In the genomic region with DNA sequence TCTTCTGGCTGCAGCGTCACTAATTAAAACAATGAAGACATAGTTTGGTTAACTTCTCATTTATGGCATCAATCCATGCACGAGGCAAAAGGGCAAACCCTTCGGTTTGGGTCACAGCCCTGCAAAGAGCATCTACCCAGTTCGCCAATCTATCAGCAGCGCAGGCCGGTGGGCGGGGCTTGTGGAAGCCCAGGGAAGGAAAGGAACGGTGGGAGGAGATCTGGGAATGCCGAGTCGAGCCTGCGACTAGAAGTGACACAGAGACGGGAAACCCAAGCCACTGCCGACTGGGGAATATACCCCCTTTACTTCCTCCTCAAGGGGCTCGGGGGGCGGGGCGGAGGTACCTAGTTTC, we compare ENCODE assay signal across 8 cellular contexts. TPM values are rescaled to one million over a fixed set of nuclear protein-coding genes. Genes with fewer than 3 reads are reported as not detected.
DNase-seq lines count a peak whose midpoint lies in the region; ATAC-seq, FAIRE-seq and TF ChIP-seq lines count a peak whose summit lies in the region.

No MANE protein-coding gene starts in this region.

- H3K9ac ChIP-seq in smooth muscle cell (ENCODE audit: low read depth) = peak overlapping the region; percentile 93

- no peaks in the 10 kb centered on the region for H3K9me3 Mint-ChIP-seq in T-helper 1 cell treated with Interleukin-12 subunit alpha and Interleukin-12 subunit beta and Interleukin-4 antibody, amounts not matched to agents 30 μg/mL and 1 μg/mL, for 36 hours

- TF ChIP-seq CTCF in bronchial epithelial cell (IDR thresholded peaks at IDR 0.05; ENCODE audit: insufficient read depth, low read length, severe bottlenecking) (no peak), smooth muscle cell (IDR thresholded peaks at IDR 0.05; ENCODE audit: borderline replicate concordance, insufficient read depth, poor library complexity, severe bottlenecking) (no peak)

- H3K4me3 ChIP-seq in bronchial epithelial cell (ENCODE audit: low read depth, low read length) = peak overlapping the region; percentile 95
- peak overlapping the region; percentile 68 for H3K4me3 ChIP-seq in smooth muscle cell

- DNase-seq in NCI-H1436 (lab: John Stamatoyannopoulos, UW) (peak; percentile 60), NCI-H1436 treated with DMSO at 0.1 percent for 48 hours (lab: John Stamatoyannopoulos, UW) (no peak), NCI-H128 (lab: John Stamatoyannopoulos, UW; ENCODE audit: unreplicated experiment) (peak; percentile 55), bronchial epithelial cell (ENCODE audit: low read depth) (peak; percentile 72), inferior parietal cortex (ENCODE audit: extremely low spot score) (peak; percentile 76), smooth muscle cell (lab: John Stamatoyannopoulos, UW; ENCODE audit: unreplicated experiment) (peak; percentile 58)

- no peaks in the 10 kb centered on the region for H3K79me2 ChIP-seq in smooth muscle cell (ENCODE audit: low read depth)

- no peaks in the 10 kb centered on the region for H3F3A ChIP-seq in smooth muscle cell (ENCODE audit: low read depth)

- under 1% methylated on average over 16 of the region's 16 CpGs for WGBS in smooth muscle cell (ENCODE audit: low lambda C conversion rate)

- peak overlapping the region; percentile 77 for H2AFZ ChIP-seq in smooth muscle cell (ENCODE audit: low read depth)

- H3K27ac ChIP-seq in smooth muscle cell (ENCODE audit: low read depth) = peak overlapping the region; percentile 90

- FAIRE-seq in bronchial epithelial cell (lab: Jason Lieb, UNC) = no peak

- H3K4me3 Mint-ChIP-seq in T-helper 1 cell treated with Interleukin-12 subunit alpha and Interleukin-12 subunit beta and Interleukin-4 antibody, amounts not matched to agents 30 μg/mL and 1 μg/mL, for 36 hours = peak overlapping the region; percentile 100

- H3K36me3 ChIP-seq in bronchial epithelial cell (ENCODE audit: control insufficient read depth, insufficient read depth, low read length) = no peaks in the 10 kb centered on the region
- no peaks in the 10 kb centered on the region for H3K36me3 ChIP-seq in smooth muscle cell (ENCODE audit: low read depth)

- H3K27me3 ChIP-seq in bronchial epithelial cell (ENCODE audit: control insufficient read depth, insufficient read depth, low read length) (no peaks in the 10 kb centered on the region), smooth muscle cell (ENCODE audit: low read depth) (no peaks in the 10 kb centered on the region)

- peaks cover 33% of the 10 kb centered on the region for H3K4me1 Mint-ChIP-seq in T-helper 1 cell treated with Interleukin-12 subunit alpha and Interleukin-12 subunit beta and Interleukin-4 antibody, amounts not matched to agents 30 μg/mL and 1 μg/mL, for 36 hours (ENCODE audit: low read depth)

- H3K36me3 Mint-ChIP-seq in T-helper 1 cell treated with Interleukin-12 subunit alpha and Interleukin-12 subunit beta and Interleukin-4 antibody, amounts not matched to agents 30 μg/mL and 1 μg/mL, for 36 hours (ENCODE audit: low read depth) = peaks cover 2% of the 10 kb centered on the region

- H3K4me2 ChIP-seq in smooth muscle cell = peak overlapping the region; percentile 82

- peak; percentile 32 for ATAC-seq in HG02763 (IDR thresholded peaks at IDR 0.05; ENCODE audit: unreplicated experiment)

- no peaks in the 10 kb centered on the region for H3K9me3 ChIP-seq in smooth muscle cell (replicated peaks; ENCODE audit: low read depth)

- H3K27me3 Mint-ChIP-seq in T-helper 1 cell treated with Interleukin-12 subunit alpha and Interleukin-12 subunit beta and Interleukin-4 antibody, amounts not matched to agents 30 μg/mL and 1 μg/mL, for 36 hours (ENCODE audit: low read depth) = peaks cover 11% of the 10 kb centered on the region

- peak overlapping the region; percentile 99 for H3K27ac Mint-ChIP-seq in T-helper 1 cell treated with Interleukin-12 subunit alpha and Interleukin-12 subunit beta and Interleukin-4 antibody, amounts not matched to agents 30 μg/mL and 1 μg/mL, for 36 hours

- no peaks in the 10 kb centered on the region for H4K20me1 ChIP-seq in smooth muscle cell (ENCODE audit: low read depth)

- H3K4me1 ChIP-seq in smooth muscle cell (ENCODE audit: low read depth) = peaks cover 5% of the 10 kb centered on the region

RNA-seq across cellular contexts. Expression of gene KICS2, which starts 0.5 kb away (rescaled TPM):
- 6.7 and 9.0 TPM in 2 replicates for total RNA-seq in bronchial epithelial cell
- 3.6 and 6.6 TPM in 2 replicates for total RNA-seq in smooth muscle cell
- 0.84 and 1.1 TPM in 2 replicates for polyA plus RNA-seq in smooth muscle cell
